In the genomic region with DNA sequence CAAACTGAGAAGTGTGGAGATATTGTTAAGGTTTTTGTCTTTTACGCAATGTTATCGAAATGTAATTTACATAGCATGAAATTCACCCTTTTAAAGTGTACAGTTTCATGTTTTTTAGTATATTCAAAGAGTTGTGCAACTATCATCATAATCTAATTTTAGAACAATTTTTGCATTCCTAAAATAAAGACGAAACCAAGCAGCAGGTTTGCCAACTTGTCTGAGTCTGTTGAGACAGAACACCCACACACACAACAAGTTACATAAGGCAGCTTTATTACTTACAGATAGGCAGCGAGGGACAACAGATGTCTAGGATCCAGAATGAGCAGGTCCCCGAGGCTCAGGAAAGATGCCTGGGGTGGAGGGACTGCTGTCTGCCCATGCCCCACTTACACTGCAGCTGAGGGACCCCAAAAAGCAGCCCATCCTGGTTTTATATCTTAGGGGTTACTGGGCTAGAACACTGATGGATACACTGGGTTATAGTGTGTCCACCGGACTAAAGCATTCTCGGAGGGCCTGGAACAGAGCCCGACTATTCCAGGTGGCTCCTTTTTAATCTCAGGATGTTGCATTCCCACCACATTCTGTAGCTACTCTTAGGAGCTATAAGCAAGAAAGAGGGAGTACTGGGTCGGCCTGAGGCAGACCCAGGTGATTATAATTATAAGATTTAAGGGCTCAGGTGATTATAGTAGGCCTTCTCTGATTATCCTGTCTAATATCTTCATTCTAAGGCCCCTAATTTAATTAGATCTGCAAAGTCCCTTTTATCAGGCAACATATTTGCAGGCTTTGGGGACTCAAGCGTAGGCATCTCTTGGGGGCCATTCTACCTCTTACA, we compare ENCODE assay signal across 18 cellular contexts.
DNase-seq lines count a peak whose midpoint lies in the region; ATAC-seq and TF ChIP-seq lines count a peak whose summit lies in the region.
"Had no signal": no experiment of that assay in that cellular context is flagged by ENCODE, and none has a peak within 500 bp of the region (broad histone marks: within the 10 kb centered on the region; RNA-seq: fewer than 3 reads in every experiment).

No MANE protein-coding gene starts in this region.

- no peak for TF ChIP-seq POLR2A in Peyer's patch (IDR thresholded peaks at IDR 0.05)

- H3K27ac Mint-ChIP-seq in activated T-helper 2 cell treated with anti-CD3 and anti-CD28 coated beads, Interferon-gamma antibody, Interleukin-2, Interleukin-4, amounts not matched to agents 10 μg/mL and 5 μg/mL and 100 μg/mL, durations not matched to agents 14 hours and 24 hours and 36 hours: no peak overlapping the region
- H3K27ac Mint-ChIP-seq: H9 had no signal

- intact Hi-C loops in activated T-helper 2 cell treated with anti-CD3 and anti-CD28 coated beads, Interferon-gamma antibody, Interleukin-2, Interleukin-4, amounts not matched to agents 10 μg/mL and 5 μg/mL and 100 μg/mL, durations not matched to agents 14 hours and 24 hours and 36 hours (cut with micrococcal nuclease): no loop called here

- H2AK5ac ChIP-seq in trophoblast cell (ENCODE audit: low read length): no peak overlapping the region

- no peaks in the 10 kb centered on the region for H3K79me2 ChIP-seq in trophoblast cell (ENCODE audit: control insufficient read depth, insufficient read depth, low read length, poor library complexity)

- H3K4me3 ChIP-seq in AG10803 (ENCODE audit: low read length) (no peak overlapping the region), trophoblast cell (ENCODE audit: low read depth, low read length) (no peak overlapping the region), Peyer's patch (no peak overlapping the region)

- peak; percentile 89 for DNase-seq in AG10803 (ENCODE audit: low read depth)
- DNase-seq in amniotic stem cell (lab: John Stamatoyannopoulos, UW): peak; percentile 38
- peak; percentile 3 to 22 for DNase-seq in foreskin keratinocyte
- no peak for DNase-seq in islet precursor cell
- DNase-seq in trophoblast cell: no peak
- no peak for DNase-seq in activated T-helper 2 cell treated with anti-CD3 and anti-CD28 coated beads, Interferon-gamma antibody, Interleukin-2, Interleukin-4, amounts not matched to agents 10 μg/mL and 5 μg/mL and 100 μg/mL, durations not matched to agents 14 hours and 24 hours and 36 hours (ENCODE audit: low spot score)
- no peak for DNase-seq in Peyer's patch
- DNase-seq: activated CD8-positive, alpha-beta memory T cell treated with anti-CD3 and anti-CD28 coated beads for 24 hours; activated gamma-delta T cell treated with Interleukin-2 at 50 U/mL for 16 hours; GDM1; H9; NCI-H2029 treated with DMSO at 0.1 percent for 48 hours; stimulated activated CD4-positive, alpha-beta T cell treated with anti-CD3 and anti-CD28 coated beads, Interleukin-4, amount 100 ng/mL, for 1 hour had no signal

- no peaks in the 10 kb centered on the region for H3K4me1 Mint-ChIP-seq in activated T-helper 2 cell treated with anti-CD3 and anti-CD28 coated beads, Interferon-gamma antibody, Interleukin-2, Interleukin-4, amounts not matched to agents 10 μg/mL and 5 μg/mL and 100 μg/mL, durations not matched to agents 14 hours and 24 hours and 36 hours (ENCODE audit: low read depth)
- H3K4me1 Mint-ChIP-seq: H9 had no signal

- H3K9me3 ChIP-seq in trophoblast cell (ENCODE audit: insufficient read depth, low read depth, low read length) (no peaks in the 10 kb centered on the region), Peyer's patch (no peaks in the 10 kb centered on the region)

- no peak overlapping the region for H2BK5ac ChIP-seq in trophoblast cell (ENCODE audit: low read depth, low read length, poor library complexity)

- H3K79me1 ChIP-seq in trophoblast cell (ENCODE audit: low read length): no peaks in the 10 kb centered on the region

- no peak overlapping the region for H3K4ac ChIP-seq in trophoblast cell (ENCODE audit: low read depth, low read length)

- no peaks in the 10 kb centered on the region for H3K36me3 Mint-ChIP-seq in activated T-helper 2 cell treated with anti-CD3 and anti-CD28 coated beads, Interferon-gamma antibody, Interleukin-2, Interleukin-4, amounts not matched to agents 10 μg/mL and 5 μg/mL and 100 μg/mL, durations not matched to agents 14 hours and 24 hours and 36 hours (ENCODE audit: low read depth)
- H3K36me3 Mint-ChIP-seq: brain had no signal

- no peak overlapping the region for H3K14ac ChIP-seq in trophoblast cell (ENCODE audit: low read length)

- no peak overlapping the region for H3K18ac ChIP-seq in trophoblast cell (ENCODE audit: low read length)

- H2BK12ac ChIP-seq in trophoblast cell (ENCODE audit: low read length): no peak overlapping the region

- H4K91ac ChIP-seq in trophoblast cell (ENCODE audit: low read depth, low read length): no peak overlapping the region

- H3K27ac ChIP-seq in foreskin keratinocyte (no peak overlapping the region), trophoblast cell (ENCODE audit: low read depth, low read length) (no peak overlapping the region), Peyer's patch (no peak overlapping the region)
- H3K27ac ChIP-seq: C4-2B, KMS-11 had no signal

- no peaks in the 10 kb centered on the region for H3K9me3 Mint-ChIP-seq in activated T-helper 2 cell treated with anti-CD3 and anti-CD28 coated beads, Interferon-gamma antibody, Interleukin-2, Interleukin-4, amounts not matched to agents 10 μg/mL and 5 μg/mL and 100 μg/mL, durations not matched to agents 14 hours and 24 hours and 36 hours
- H3K9me3 Mint-ChIP-seq: H9 had no signal

- H3K9ac ChIP-seq in trophoblast cell (ENCODE audit: low read length): no peak overlapping the region
- H3K9ac ChIP-seq: KMS-11 had no signal

- H2AFZ ChIP-seq in trophoblast cell (ENCODE audit: insufficient read depth, low read length, poor library complexity): no peak overlapping the region

- H3K27me3 Mint-ChIP-seq in activated T-helper 2 cell treated with anti-CD3 and anti-CD28 coated beads, Interferon-gamma antibody, Interleukin-2, Interleukin-4, amounts not matched to agents 10 μg/mL and 5 μg/mL and 100 μg/mL, durations not matched to agents 14 hours and 24 hours and 36 hours (ENCODE audit: low read depth): no peaks in the 10 kb centered on the region

- ATAC-seq in GM19324 (IDR thresholded peaks at IDR 0.05; ENCODE audit: low FRiP score, unreplicated experiment) (peak; percentile 73), foreskin keratinocyte (no peak)

- H2BK120ac ChIP-seq in trophoblast cell (ENCODE audit: insufficient read depth, low read length, poor library complexity): no peak overlapping the region

- H3K36me3 ChIP-seq in trophoblast cell (ENCODE audit: control insufficient read depth in 1 of 2, insufficient read depth in 2 of 2, low read length in 2 of 2) (no peaks in the 10 kb centered on the region), Peyer's patch (no peaks in the 10 kb centered on the region)

- no peaks in the 10 kb centered on the region for H3K4me1 ChIP-seq in foreskin keratinocyte
- no peaks in the 10 kb centered on the region for H3K4me1 ChIP-seq in trophoblast cell (ENCODE audit: control insufficient read depth in 1 of 2, insufficient read depth in 2 of 2, low read length in 2 of 2)
- no peaks in the 10 kb centered on the region for H3K4me1 ChIP-seq in Peyer's patch

- H3K27me3 ChIP-seq in foreskin keratinocyte (no peaks in the 10 kb centered on the region), trophoblast cell (ENCODE audit: insufficient read depth, low read length) (no peaks in the 10 kb centered on the region), Peyer's patch (no peaks in the 10 kb centered on the region)

- no peak overlapping the region for H4K12ac ChIP-seq in trophoblast cell (ENCODE audit: low read depth, low read length)

- H3K4me2 ChIP-seq in trophoblast cell (ENCODE audit: low read length): no peak overlapping the region
- H3K4me2 ChIP-seq: KMS-11 had no signal

- H3K23ac ChIP-seq in trophoblast cell (ENCODE audit: low read length): no peak overlapping the region

- no peak overlapping the region for H3K4me3 Mint-ChIP-seq in activated T-helper 2 cell treated with anti-CD3 and anti-CD28 coated beads, Interferon-gamma antibody, Interleukin-2, Interleukin-4, amounts not matched to agents 10 μg/mL and 5 μg/mL and 100 μg/mL, durations not matched to agents 14 hours and 24 hours and 36 hours (ENCODE audit: low read depth)
- H3K4me3 Mint-ChIP-seq: brain, H9, nephron had no signal

- WGBS in trophoblast cell (ENCODE audit: extremely low coverage, insufficient coverage, insufficient read length): no CpG with 5 or more reads among the region's 10 CpGs

- no peak overlapping the region for H4K8ac ChIP-seq in trophoblast cell (ENCODE audit: low read depth, low read length)

- TF ChIP-seq CTCF in AG10803 (conservative IDR thresholded peaks at IDR 0.05; ENCODE audit: low read length) (no peak), foreskin keratinocyte (conservative IDR thresholded peaks at IDR 0.05) (no peak), Peyer's patch (IDR thresholded peaks at IDR 0.05) (no peak)

Comparison
In these comparisons a context has a peak if more than half of its experiments do, and no peak if none do; other contexts are left out.
1. DNase-seq: peak in AG10803 (single experiment), amniotic stem cell (single experiment) and foreskin keratinocyte (2 of 2); none in islet precursor cell (single experiment), trophoblast cell (0 of 2), activated T-helper 2 cell treated with anti-CD3 and anti-CD28 coated beads, Interferon-gamma antibody, Interleukin-2, Interleukin-4, amounts not matched to agents 10 μg/mL and 5 μg/mL and 100 μg/mL, durations not matched to agents 14 hours and 24 hours and 36 hours (single experiment) and Peyer's patch (0 of 3).